ENCODE assay signal across 9 cellular contexts in genomic region chr13:32443111-32443510, GRCh38. TPM values are rescaled to one million over a fixed set of nuclear protein-coding genes. Genes with fewer than 3 reads are reported as not detected.
A peak's percentile ranks its signal among the peaks of the same experiment; 100 is the strongest.
DNase-seq lines count a peak whose midpoint lies in the region; ATAC-seq and TF ChIP-seq lines count a peak whose summit lies in the region.
"Had no signal": no experiment of that assay in that cellular context is flagged by ENCODE, and none has a peak within 500 bp of the region (broad histone marks: within the 10 kb centered on the region; RNA-seq: fewer than 3 reads in every experiment).

No MANE protein-coding gene starts in this region.

- WGBS in heart left ventricle, 4 donors, result 44 to 59% (median 52%) methylated on average over 2 of the region's 2 CpGs
- 52% methylated on average over 2 of the region's 2 CpGs for WGBS in right cardiac atrium
- no CpG with 5 or more reads among the region's 2 CpGs for WGBS in neuronal stem cell (ENCODE audit: extremely low coverage in 2 of 2, insufficient read length in 2 of 2, insufficient replicate concordance in 1 of 2), 2 donors

- RAD21 ChIA-PET in HCT116 (lab: Charles Lee; ENCODE audit: low non-redundant PET in 1 of 2, low total read pairs in 2 of 2, uncharacterized antibody in 2 of 2, unreplicated experiment in 2 of 2), result no interaction called here

- ATAC-seq in heart left ventricle (no peak), right cardiac atrium (no peak), HCT116 (no peak)

- H4K8ac ChIP-seq in neuronal stem cell (ENCODE audit: low read depth, low read length), result no peak overlapping the region

- intact Hi-C loops in heart left ventricle (cut with DNase I), result no loop called here
- intact Hi-C loops in right cardiac atrium (cut with DNase I), result no loop called here
- intact Hi-C loops in HCT116 (cut with micrococcal nuclease), result no loop called here

- H3K4me2 ChIP-seq in HCT116 (ENCODE audit: low read length) (no peak overlapping the region), osteoblast (ENCODE audit: insufficient read depth, low read length) (no peak overlapping the region), neuronal stem cell (ENCODE audit: insufficient read depth, low read length, poor library complexity, severe bottlenecking) (no peak overlapping the region)

- H3K4me3 ChIP-seq in heart left ventricle (no peak overlapping the region), right cardiac atrium (ENCODE audit: low read length) (no peak overlapping the region), HCT116 (replicated peaks in 1 of 2; ENCODE audit: low read depth in 1 of 2, low read length in 2 of 2) (no peak overlapping the region), cardiac fibroblast (replicated peaks in 1 of 2; ENCODE audit: low read depth in 2 of 2, low read length in 2 of 2) (no peak overlapping the region), osteoblast (ENCODE audit: insufficient read depth, low read length) (no peak overlapping the region), neuronal stem cell (ENCODE audit: low read length in 2 of 2) (no peak overlapping the region)
- H3K4me3 ChIP-seq: skin epidermis had no signal

- H3K18ac ChIP-seq in neuronal stem cell (ENCODE audit: low read length), result no peak overlapping the region

- CTCF ChIA-PET in HCT116 (lab: Charles Lee), result interaction anchor here (1.0 kb wide), 1 partner anchor 533 kb away, joined by 3 read pairs; no protein-coding TSS in a partner anchor

- H2BK12ac ChIP-seq in neuronal stem cell (ENCODE audit: low read length), result no peak overlapping the region

- H4K91ac ChIP-seq in neuronal stem cell (ENCODE audit: low read depth, low read length, poor library complexity), result no peak overlapping the region

- POLR2A ChIA-PET in HCT116 (lab: Charles Lee), result no interaction called here

- H2BK15ac ChIP-seq in neuronal stem cell (ENCODE audit: low read length), result no peak overlapping the region

- H2BK120ac ChIP-seq in neuronal stem cell (ENCODE audit: low read depth, low read length), result no peak overlapping the region

- H3K9ac ChIP-seq in HCT116 (ENCODE audit: low read length) (no peak overlapping the region), neuronal stem cell (ENCODE audit: low read depth, low read length, poor library complexity) (no peak overlapping the region)

- TF ChIP-seq RAD21 in HCT116 (IDR thresholded peaks at IDR 0.05; ENCODE audit: low read depth), result peak; percentile 42

- H3K79me2 ChIP-seq in HCT116 (ENCODE audit: insufficient read depth, low read length) (no peaks in the 10 kb centered on the region), osteoblast (ENCODE audit: insufficient read depth, low read length) (no peaks in the 10 kb centered on the region)

- H3K79me1 ChIP-seq in neuronal stem cell (ENCODE audit: low read depth, low read length), result peaks cover 2% of the 10 kb centered on the region

- H3K27me3 ChIP-seq in heart left ventricle (no peaks in the 10 kb centered on the region), right cardiac atrium (ENCODE audit: control insufficient read depth, insufficient read depth) (no peaks in the 10 kb centered on the region), HCT116 (ENCODE audit: insufficient read depth, low read length) (no peaks in the 10 kb centered on the region), osteoblast (ENCODE audit: insufficient read depth, low read length) (no peaks in the 10 kb centered on the region), neuronal stem cell (ENCODE audit: control insufficient read depth in 3 of 3, insufficient read depth in 3 of 3, low read depth in 1 of 3, low read length in 3 of 3) (no peaks in the 10 kb centered on the region)

- no peak overlapping the region for H3K4ac ChIP-seq in neuronal stem cell (ENCODE audit: low read length)

- H3K23ac ChIP-seq in neuronal stem cell (ENCODE audit: low read depth, low read length, poor library complexity), result no peak overlapping the region

- no peaks in the 10 kb centered on the region for H3K9me2 ChIP-seq in HCT116 (ENCODE audit: insufficient read depth)

- H2AK5ac ChIP-seq in neuronal stem cell (ENCODE audit: low read depth, low read length), result no peak overlapping the region

- peaks cover 0 to 29% (median 2%) of the 10 kb centered on the region in 12 donors for H3K4me1 ChIP-seq in heart left ventricle
- no peaks in the 10 kb centered on the region for H3K4me1 ChIP-seq in right cardiac atrium (ENCODE audit: control insufficient read depth, insufficient read depth, low read length)
- H3K4me1 ChIP-seq in HCT116 (ENCODE audit: control insufficient read depth in 1 of 2, insufficient read depth in 2 of 2, low read length in 2 of 2), result no peaks in the 10 kb centered on the region
- H3K4me1 ChIP-seq in osteoblast (ENCODE audit: insufficient read depth, low read length), result no peaks in the 10 kb centered on the region
- peaks cover 0 to 5% of the 10 kb centered on the region in 2 donors for H3K4me1 ChIP-seq in neuronal stem cell (ENCODE audit: control insufficient read depth in 2 of 2, insufficient read depth in 1 of 2, low read depth in 1 of 2, low read length in 2 of 2)

- H3K9me3 ChIP-seq in heart left ventricle (no peaks in the 10 kb centered on the region), right cardiac atrium (ENCODE audit: control insufficient read depth, low read length) (no peaks in the 10 kb centered on the region), HCT116 (ENCODE audit: control insufficient read depth in 1 of 2, insufficient read depth in 1 of 2, low read depth in 1 of 2, low read length in 2 of 2) (no peaks in the 10 kb centered on the region), osteoblast (ENCODE audit: low read depth, low read length) (no peaks in the 10 kb centered on the region), neuronal stem cell (replicated peaks in 1 of 2; ENCODE audit: control insufficient read depth in 2 of 2, insufficient read depth in 1 of 2, low read depth in 1 of 2, low read length in 2 of 2) (no peaks in the 10 kb centered on the region)

- H3K14ac ChIP-seq in neuronal stem cell (ENCODE audit: low read length), result no peak overlapping the region

- peak overlapping the region in 1 of 12 donors; percentile 53 for H3K27ac ChIP-seq in heart left ventricle
- H3K27ac ChIP-seq in right cardiac atrium (ENCODE audit: low read length), result no peak overlapping the region
- no peak overlapping the region for H3K27ac ChIP-seq in HCT116 (ENCODE audit: low read depth, low read length)
- no peak overlapping the region for H3K27ac ChIP-seq in osteoblast (ENCODE audit: low read depth, low read length)
- H3K27ac ChIP-seq in neuronal stem cell (replicated peaks; ENCODE audit: low read length), result no peak overlapping the region
- H3K27ac ChIP-seq: skin epidermis had no signal

- H2AFZ ChIP-seq in HCT116 (ENCODE audit: low read depth, low read length, poor library complexity, severe bottlenecking), result no peak overlapping the region
- no peak overlapping the region for H2AFZ ChIP-seq in osteoblast (ENCODE audit: low read length)
- H2AFZ ChIP-seq in neuronal stem cell (ENCODE audit: low read length), result no peak overlapping the region

- H4K20me1 ChIP-seq in HCT116 (ENCODE audit: insufficient read depth) (no peaks in the 10 kb centered on the region), osteoblast (ENCODE audit: insufficient read depth, low read length) (no peaks in the 10 kb centered on the region)

- TF ChIP-seq CTCF in heart left ventricle (IDR thresholded peaks at IDR 0.05), result peak in 8 of 12 donors; percentile 23 to 47 (median 32)
- peak; percentile 10 to 36 (median 27); a peak in 3 of 6 replicates for TF ChIP-seq CTCF in HCT116 (IDR thresholded peaks at IDR 0.05 in 2 of 3, conservative IDR thresholded peaks at IDR 0.05 in 1 of 3; ENCODE audit: borderline replicate concordance in 1 of 3, insufficient read depth in 1 of 3, low read depth in 2 of 3, low read length in 2 of 3)
- peak; percentile 17 for TF ChIP-seq CTCF in cardiac fibroblast (IDR thresholded peaks at IDR 0.05; ENCODE audit: low read depth, low read length)
- TF ChIP-seq CTCF in osteoblast (IDR thresholded peaks at IDR 0.05; ENCODE audit: extremely low read depth, low read depth, low read length), result peak; percentile 51

- DNase-seq in heart left ventricle, result no peak
- DNase-seq in right cardiac atrium, result no peak
- DNase-seq in HCT116 (ENCODE audit: low read depth, low spot score), result peak; percentile 2
- peak; percentile 40 for DNase-seq in NOMO-1 treated with dmso at 0.1 percent for 144 hours (lab: John Stamatoyannopoulos, UW; ENCODE audit: unreplicated experiment)
- DNase-seq in cardiac fibroblast (ENCODE audit: low read depth in 2 of 2), result peak; percentile 19 to 44
- DNase-seq in osteoblast (ENCODE audit: insufficient read length, low spot score, missing footprints), result no peak
- no peak for DNase-seq in neuronal stem cell (ENCODE audit: low spot score)
- no peak for DNase-seq in NCI-H2196 treated with DMSO at 0.1 percent for 48 hours (lab: John Stamatoyannopoulos, UW; ENCODE audit: unreplicated experiment)

- H3K36me3 ChIP-seq in heart left ventricle (peaks cover 0 to 47% (median 9%) of the 10 kb centered on the region in 9 donors), HCT116 (ENCODE audit: control insufficient read depth in 1 of 2, insufficient read depth in 2 of 2, low read length in 2 of 2) (no peaks in the 10 kb centered on the region; a peak in 1 of 4 replicates), osteoblast (ENCODE audit: insufficient read depth, low read length) (no peaks in the 10 kb centered on the region), neuronal stem cell (replicated peaks in 1 of 2; ENCODE audit: control insufficient read depth in 2 of 2, insufficient read depth in 2 of 2, low read length in 2 of 2) (no peaks in the 10 kb centered on the region)

- no TSS peak for BruUV-seq in HCT116 (replicated peaks; lab: Mats Ljungman, UMichigan)

- no peak overlapping the region for H2BK5ac ChIP-seq in neuronal stem cell (ENCODE audit: low read length)

- TF ChIP-seq POLR2A in heart left ventricle (IDR thresholded peaks at IDR 0.05) (no peak), HCT116 (IDR thresholded peaks at IDR 0.05; ENCODE audit: borderline replicate concordance, extremely low read depth, insufficient read depth, insufficient read length) (no peak)

TF ChIP-seq in HCT116, 20 proteins besides CTCF, POLR2A, EP300 and RAD21 (continues in another document):
- TF ChIP-seq TCF7L2 (IDR thresholded peaks at IDR 0.05; ENCODE audit: borderline replicate concordance, extremely low read depth, insufficient read depth, insufficient read length) (no peak), EZH2 (IDR thresholded peaks at IDR 0.05) (no peak), SRF (IDR thresholded peaks at IDR 0.05; ENCODE audit: low read depth) (no peak)

RNA-seq across cellular contexts. Expression of gene N4BP2L1, which starts 15.2 kb away (rescaled TPM):
- 10 to 100 TPM in 2 of 9 donors, 1 to 10 TPM in 7; 2.1 to 14.8 (median 4.5) TPM for total RNA-seq in heart left ventricle
- 1 to 10 TPM; 3.2 to 8.2 TPM for polyA plus RNA-seq in heart left ventricle
- total RNA-seq in right cardiac atrium, result 1 to 10 TPM; 4.6 to 6.5 (median 5.0) TPM
- polyA plus RNA-seq in right cardiac atrium, result 6.9 TPM
- total RNA-seq in HCT116 (2021; ENCODE audit: unreplicated experiment), result 1.1 TPM
- polyA plus RNA-seq in HCT116 (2012), result 0.09 and 0.22 TPM in 2 replicates
- 11.2 and 14.4 TPM in 2 replicates for total RNA-seq in osteoblast
- polyA plus RNA-seq in neuronal stem cell (2013, experiment 1 of 2), result 1.9 TPM
- polyA plus RNA-seq in neuronal stem cell (2013, experiment 2 of 2), result 2.0 TPM

Comparison
In these comparisons a context has a peak if more than half of its experiments do, and no peak if none do; other contexts are left out.
1. DNase-seq: peak in HCT116 (single experiment), NOMO-1 treated with dmso at 0.1 percent for 144 hours (single experiment) and cardiac fibroblast (2 of 2); none in heart left ventricle (0 of 5), right cardiac atrium (0 of 3), osteoblast (single experiment), neuronal stem cell (single experiment) and NCI-H2196 treated with DMSO at 0.1 percent for 48 hours (single experiment).
2. Peak in every context shown above with its lines, with median percentiles within 50 percentile points of each other: CTCF ChIP-seq.